28 cellular contexts compared by ENCODE assay signal in genomic region chr18:58104071-58104470, GRCh38.
DNase-seq lines count a peak whose midpoint lies in the region; ATAC-seq and TF ChIP-seq lines count a peak whose summit lies in the region.
"Had no signal": no experiment of that assay in that cellular context is flagged by ENCODE, and none has a peak within 500 bp of the region (broad histone marks: within the 10 kb centered on the region; RNA-seq: fewer than 3 reads in every experiment).

No MANE protein-coding gene starts in this region.

- no peak for ATAC-seq in body of pancreas
- ATAC-seq in right lobe of liver, result peak in 3 of 4 donors; percentile 29 to 47 (median 34)
- ATAC-seq: activated T-cell treated with anti-CD3 and anti-CD28 coated beads, Interleukin-2, amount 50 U/mL, for 72 hours; naive thymus-derived CD8-positive, alpha-beta T cell had no signal

- in situ Hi-C loops in KBM-7 (cut with MboI; ENCODE audit: low pct_unique_long_range_greater_than_20kb, low sequenced_read_pairs), result loop anchor here (25.0 kb wide), 1 partner anchor 217 kb away; no protein-coding TSS in a partner anchor

- H3K4me1 ChIP-seq in body of pancreas (peaks cover 60% of the 10 kb centered on the region), right lobe of liver (peaks cover 0 to 22% (median 6%) of the 10 kb centered on the region in 4 donors), testis (no peaks in the 10 kb centered on the region)

- no peak for TF ChIP-seq POLR2A in body of pancreas (IDR thresholded peaks at IDR 0.05)
- no peak for TF ChIP-seq POLR2A in right lobe of liver (IDR thresholded peaks at IDR 0.05)
- no peak for TF ChIP-seq POLR2A in testis (IDR thresholded peaks at IDR 0.05)

- intact Hi-C loops in body of pancreas (cut with DNase I), result no loop called here
- intact Hi-C loops in right lobe of liver (cut with DNase I), result no loop called here
- intact Hi-C loops in testis (cut with DNase I; ENCODE audit: low total_unique reads), result no loop called here

- H3K27me3 ChIP-seq in body of pancreas, result no peaks in the 10 kb centered on the region
- H3K27me3 ChIP-seq in right lobe of liver, result no peaks in the 10 kb centered on the region
- no peaks in the 10 kb centered on the region for H3K27me3 ChIP-seq in testis
- H3K27me3 ChIP-seq: BLaER1 treated with 17β-estradiol and CSF1 and Interleukin-3, amounts not matched to agents 10 nM and 100 nM; dorsolateral prefrontal cortex had no signal

- peak overlapping the region in 3 of 4 donors; percentile 20 to 59 (median 49) for H3K27ac ChIP-seq in body of pancreas
- peak overlapping the region in 2 of 3 donors; percentile 76 to 87 for H3K27ac ChIP-seq in right lobe of liver
- no peak overlapping the region for H3K27ac ChIP-seq in testis
- H3K27ac ChIP-seq: BLaER1 treated with 17β-estradiol and CSF1 and Interleukin-3, amounts not matched to agents 10 nM and 100 nM had no signal

- H3K9me3 ChIP-seq in body of pancreas (no peaks in the 10 kb centered on the region), right lobe of liver (no peaks in the 10 kb centered on the region), testis (no peaks in the 10 kb centered on the region)
- H3K9me3 ChIP-seq: BLaER1 treated with 17β-estradiol and CSF1 and Interleukin-3, amounts not matched to agents 10 nM and 100 nM had no signal

- WGBS in body of pancreas, 2 donors, result 42 to 54% methylated on average over 12 of the region's 12 CpGs
- 41% methylated on average over 12 of the region's 12 CpGs for WGBS in right lobe of liver (ENCODE audit: insufficient coverage, low coverage, low lambda C conversion rate, missing lambda C conversion rate)
- WGBS in testis, 2 donors, result 83 to 84% methylated on average over 12 of the region's 12 CpGs

- DNase-seq in KBM-7, result peak; percentile 57
- peak; percentile 57 to 69 for DNase-seq in NOMO-1 (lab: John Stamatoyannopoulos, UW; ENCODE audit: unreplicated experiment in 2 of 2)
- DNase-seq in body of pancreas, result no peak
- DNase-seq in right lobe of liver, result no peak
- no peak for DNase-seq in NCI-H82 (lab: John Stamatoyannopoulos, UW)
- DNase-seq in NCI-H1930 (lab: John Stamatoyannopoulos, UW), result no peak
- DNase-seq in NCI-H1436 treated with DMSO at 0.1 percent for 48 hours (lab: John Stamatoyannopoulos, UW), result no peak
- no peak for DNase-seq in testis
- DNase-seq: activated B cell treated with CpG ODN at 0.5 μM for 24 hours; activated naive CD4-positive, alpha-beta T cell; activated T-cell treated with anti-CD3 and anti-CD28 coated beads, Interleukin-2, amount 50 U/mL, for 72 hours; cerebellar nuclear complex; COR-L47; DMS79; dorsolateral prefrontal cortex; GDM1; HCEC 1CT; islet precursor cell; naive thymus-derived CD8-positive, alpha-beta T cell; NCI-H2081 treated with DMSO at 0.1 percent for 48 hours; NCI-H226; NCI-H748 treated with DMSO at 0.1 percent for 48 hours; occipital lobe; stimulated activated CD4-positive, alpha-beta T cell treated with anti-CD3 and anti-CD28 coated beads, Interleukin-1b, Interleukin-23, amount 100 ng/mL, for 48 hours; SW 1271; T-helper 9 cell had no signal

- H3K4me3 ChIP-seq in body of pancreas (no peak overlapping the region), right lobe of liver (peak overlapping the region in 1 of 3 donors; percentile 2), testis (no peak overlapping the region)
- H3K4me3 ChIP-seq: BLaER1 treated with 17β-estradiol and CSF1 and Interleukin-3, amounts not matched to agents 10 nM and 100 nM; smooth muscle cell had no signal

- H3K36me3 ChIP-seq in body of pancreas (replicated peaks in 1 of 2; ENCODE audit: insufficient read depth in 1 of 2, low read depth in 2 of 2) (no peaks in the 10 kb centered on the region), right lobe of liver (no peaks in the 10 kb centered on the region), testis (ENCODE audit: low read depth, missing control alignments) (no peaks in the 10 kb centered on the region)
- H3K36me3 ChIP-seq: BLaER1 treated with 17β-estradiol and CSF1 and Interleukin-3, amounts not matched to agents 10 nM and 100 nM had no signal

- no peak for TF ChIP-seq CTCF in body of pancreas (IDR thresholded peaks at IDR 0.05)
- no peak for TF ChIP-seq CTCF in right lobe of liver (IDR thresholded peaks at IDR 0.05)
- no peak for TF ChIP-seq CTCF in testis (IDR thresholded peaks at IDR 0.05)

Comparison
In these comparisons a context has a peak if more than half of its experiments do, and no peak if none do; other contexts are left out.
1. DNase-seq: peak in KBM-7 (single experiment) and NOMO-1 (2 of 2); none in body of pancreas (0 of 4), right lobe of liver (0 of 3), NCI-H82 (single experiment), NCI-H1930 (0 of 2), NCI-H1436 treated with DMSO at 0.1 percent for 48 hours (single experiment) and testis (single experiment).
2. H3K27ac ChIP-seq: peak in body of pancreas (3 of 4) and right lobe of liver (2 of 3); none in testis (0 of 2).